8 cellular contexts compared by ENCODE assay signal in genomic region chr13:24228852-24229458, GRCh38.
A peak's percentile ranks its signal among the peaks of the same experiment; 100 is the strongest.
DNase-seq lines count a peak whose midpoint lies in the region; ATAC-seq and TF ChIP-seq lines count a peak whose summit lies in the region.

No MANE protein-coding gene starts in this region.

- H4K20me1 ChIP-seq in H9 (ENCODE audit: control insufficient read depth, insufficient read depth, insufficient read length) (peaks cover 2% of the 10 kb centered on the region), smooth muscle cell (ENCODE audit: low read depth) (no peaks in the 10 kb centered on the region)

- H3K4ac ChIP-seq in H9 (ENCODE audit: low read depth, low read length): no peak overlapping the region

- H2AFZ ChIP-seq in H9 (ENCODE audit: low read length) (no peak overlapping the region), smooth muscle cell (ENCODE audit: low read depth) (no peak overlapping the region)

- H3K4me1 Mint-ChIP-seq in H9: peaks cover 30 to 44% of the 10 kb centered on the region in 2 experiments
- peaks cover 66% of the 10 kb centered on the region for H3K4me1 Mint-ChIP-seq in activated naive CD8-positive, alpha-beta T cell treated with anti-CD3 and anti-CD28 coated beads, Interleukin-2, amount 50 U/mL, for 24 hours

- no peaks in the 10 kb centered on the region; a peak in 1 of 7 replicates for H3K36me3 Mint-ChIP-seq in H9 (ENCODE audit: insufficient read depth in 1 of 3, low read depth in 3 of 3)
- H3K36me3 Mint-ChIP-seq in activated naive CD8-positive, alpha-beta T cell treated with anti-CD3 and anti-CD28 coated beads, Interleukin-2, amount 50 U/mL, for 24 hours (ENCODE audit: low read depth): peaks cover 2% of the 10 kb centered on the region

- no peak overlapping the region for H3K4me3 ChIP-seq in right atrium auricular region
- no peak overlapping the region for H3K4me3 ChIP-seq in smooth muscle cell

- H3K9me3 Mint-ChIP-seq in H9: no peaks in the 10 kb centered on the region
- H3K9me3 Mint-ChIP-seq in activated naive CD8-positive, alpha-beta T cell treated with anti-CD3 and anti-CD28 coated beads, Interleukin-2, amount 50 U/mL, for 24 hours: no peaks in the 10 kb centered on the region

- no peak overlapping the region for H2BK12ac ChIP-seq in H9 (ENCODE audit: insufficient read length, low read depth, low read length)

- no peaks in the 10 kb centered on the region for H3K23me2 ChIP-seq in H9 (ENCODE audit: insufficient read length, low read depth, low read length, poor library complexity, severe bottlenecking)

- H2AK5ac ChIP-seq in H9 (ENCODE audit: insufficient read length, low read length): no peak overlapping the region

- no peak overlapping the region for H2BK15ac ChIP-seq in H9 (ENCODE audit: low read depth, low read length)

- H3K36me3 ChIP-seq in right atrium auricular region (no peaks in the 10 kb centered on the region), smooth muscle cell (ENCODE audit: low read depth) (no peaks in the 10 kb centered on the region)

- no peak overlapping the region for H3T11ph ChIP-seq in H9 (ENCODE audit: low read length)

- H3K27me3 Mint-ChIP-seq in H9 (ENCODE audit: low read depth): no peaks in the 10 kb centered on the region
- no peaks in the 10 kb centered on the region for H3K27me3 Mint-ChIP-seq in activated naive CD8-positive, alpha-beta T cell treated with anti-CD3 and anti-CD28 coated beads, Interleukin-2, amount 50 U/mL, for 24 hours

- H3F3A ChIP-seq in smooth muscle cell (ENCODE audit: low read depth): no peaks in the 10 kb centered on the region

- H3K9me3 ChIP-seq in H9 (ENCODE audit: control insufficient read depth, low read depth, low read length) (no peaks in the 10 kb centered on the region), right atrium auricular region (no peaks in the 10 kb centered on the region), smooth muscle cell (replicated peaks; ENCODE audit: low read depth) (no peaks in the 10 kb centered on the region)

- TF ChIP-seq CTCF in H9 (conservative IDR thresholded peaks at IDR 0.05) (peak; percentile 90), right atrium auricular region (IDR thresholded peaks at IDR 0.05) (peak; percentile 80 to 88), smooth muscle cell (IDR thresholded peaks at IDR 0.05; ENCODE audit: borderline replicate concordance, insufficient read depth, poor library complexity, severe bottlenecking) (peak; percentile 77)

- no peak overlapping the region for H3K56ac ChIP-seq in H9 (ENCODE audit: insufficient read length, low read depth, low read length)

- no peak overlapping the region for H4K8ac ChIP-seq in H9 (replicated peaks; ENCODE audit: insufficient read length, low read depth, low read length)

- WGBS in H9 (ENCODE audit: extremely low coverage, insufficient read length, low lambda C conversion rate): no CpG with 5 or more reads among the region's 4 CpGs
- WGBS in smooth muscle cell (ENCODE audit: low lambda C conversion rate): 53% methylated on average over 4 of the region's 4 CpGs

- DNase-seq in COR-L47 (lab: John Stamatoyannopoulos, UW) (peak; percentile 53), H9 (no peak), NOMO-1 (lab: John Stamatoyannopoulos, UW; ENCODE audit: unreplicated experiment in 2 of 2) (peak; percentile 25 to 61), right atrium auricular region (ENCODE audit: low spot score) (no peak), smooth muscle cell (lab: John Stamatoyannopoulos, UW; ENCODE audit: unreplicated experiment) (no peak)
- no peak for DNase-seq in activated naive CD8-positive, alpha-beta T cell treated with anti-CD3 and anti-CD28 coated beads, Interleukin-2, amount 50 U/mL, for 24 hours

- H3K4me1 ChIP-seq in H9 (ENCODE audit: insufficient read depth, low read length) (no peaks in the 10 kb centered on the region), right atrium auricular region (peaks cover 0 to 3% of the 10 kb centered on the region in 2 donors), smooth muscle cell (ENCODE audit: low read depth) (peaks cover 9% of the 10 kb centered on the region)

- H3K27ac ChIP-seq in H9 (ENCODE audit: insufficient read length, low read depth, low read length) (no peak overlapping the region), right atrium auricular region (no peak overlapping the region), smooth muscle cell (ENCODE audit: low read depth) (no peak overlapping the region)

- no peak overlapping the region for H4K5ac ChIP-seq in H9 (ENCODE audit: insufficient read length, low read depth, low read length)

- H3K18ac ChIP-seq in H9 (ENCODE audit: insufficient read length, low read depth, low read length): no peak overlapping the region

- no peak overlapping the region for H4K91ac ChIP-seq in H9 (ENCODE audit: insufficient read length, low read depth, low read length)

- no peak overlapping the region for H3K23ac ChIP-seq in H9 (ENCODE audit: insufficient read length, low read depth, low read length)

- no peak overlapping the region for H3K27ac Mint-ChIP-seq in H9
- H3K27ac Mint-ChIP-seq in activated naive CD8-positive, alpha-beta T cell treated with anti-CD3 and anti-CD28 coated beads, Interleukin-2, amount 50 U/mL, for 24 hours: peak overlapping the region; percentile 87

- H3K9ac ChIP-seq in H9 (ENCODE audit: extremely low read depth, insufficient read length, low read length) (no peak overlapping the region), smooth muscle cell (ENCODE audit: low read depth) (no peak overlapping the region)

- peaks cover 3% of the 10 kb centered on the region for H3K79me1 ChIP-seq in H9 (ENCODE audit: insufficient read depth, low read depth, low read length, poor library complexity, severe bottlenecking)

- 0 out of 2 replicates have a peak, but pooled peaks cover 1% of the 10 kb centered on the region for H3K79me2 ChIP-seq in H9 (ENCODE audit: insufficient read depth, low read length)
- H3K79me2 ChIP-seq in smooth muscle cell (ENCODE audit: low read depth): no peaks in the 10 kb centered on the region

- no peak overlapping the region for H3K4me3 Mint-ChIP-seq in H9
- no peak overlapping the region for H3K4me3 Mint-ChIP-seq in activated naive CD8-positive, alpha-beta T cell treated with anti-CD3 and anti-CD28 coated beads, Interleukin-2, amount 50 U/mL, for 24 hours

- H3K4me2 ChIP-seq in H9 (ENCODE audit: insufficient read depth, insufficient read length, low read length) (no peak overlapping the region), smooth muscle cell (no peak overlapping the region)

- H3K27me3 ChIP-seq in H9 (ENCODE audit: insufficient read depth, low read length) (no peaks in the 10 kb centered on the region), right atrium auricular region (no peaks in the 10 kb centered on the region), smooth muscle cell (ENCODE audit: low read depth) (no peaks in the 10 kb centered on the region)

- H3K14ac ChIP-seq in H9 (ENCODE audit: insufficient read depth, low read length): no peak overlapping the region

- H2BK5ac ChIP-seq in H9 (ENCODE audit: insufficient read length, low read length): no peak overlapping the region

- peak; percentile 43 for ATAC-seq in activated naive CD8-positive, alpha-beta T cell treated with anti-CD3 and anti-CD28 coated beads, Interleukin-2, amount 50 U/mL, for 24 hours
- ATAC-seq in GM18502 (IDR thresholded peaks at IDR 0.05; ENCODE audit: poor library complexity, unreplicated experiment): no peak
- ATAC-seq in GM21825 (IDR thresholded peaks at IDR 0.05; ENCODE audit: unreplicated experiment): no peak

- H2BK20ac ChIP-seq in H9 (ENCODE audit: low read depth, low read length, poor library complexity, severe bottlenecking): no peak overlapping the region

- H2BK120ac ChIP-seq in H9 (ENCODE audit: low read depth, low read length, poor library complexity, severe bottlenecking): no peak overlapping the region

Comparison
In these comparisons a context has a peak if more than half of its experiments do, and no peak if none do; other contexts are left out.
1. DNase-seq: peak in COR-L47 (single experiment) and NOMO-1 (2 of 2); none in H9 (single experiment), activated naive CD8-positive, alpha-beta T cell treated with anti-CD3 and anti-CD28 coated beads, Interleukin-2, amount 50 U/mL, for 24 hours (single experiment), right atrium auricular region (single experiment) and smooth muscle cell (single experiment).
2. Peak in every context shown above with its lines, with median percentiles within 50 percentile points of each other: CTCF ChIP-seq.